In the genomic region with DNA sequence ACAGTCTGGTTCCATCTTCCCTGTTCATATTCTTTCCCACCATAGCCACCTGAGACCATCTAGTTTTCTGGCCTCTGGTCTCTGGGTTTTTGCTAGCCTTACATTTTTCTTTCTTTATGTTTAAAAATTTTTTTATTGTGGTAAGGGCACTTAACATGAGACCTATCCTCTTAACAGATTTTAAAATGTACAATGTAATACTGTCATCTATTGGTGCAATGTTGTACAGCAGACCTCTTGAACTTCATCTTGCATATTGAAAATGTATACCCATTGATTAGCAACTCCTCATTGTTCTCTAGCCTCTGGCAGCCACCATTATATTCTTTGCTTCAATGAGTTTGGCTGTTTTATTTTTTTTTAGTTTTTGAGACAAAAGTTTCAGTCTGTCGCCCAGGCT, we compare ENCODE assay signal across 16 cellular contexts. TPM values are rescaled to one million over a fixed set of nuclear protein-coding genes. Genes with fewer than 3 reads are reported as not detected.
DNase-seq lines count a peak whose midpoint lies in the region; ATAC-seq and TF ChIP-seq lines count a peak whose summit lies in the region.
"Had no signal": no experiment of that assay in that cellular context is flagged by ENCODE, and none has a peak within 500 bp of the region (broad histone marks: within the 10 kb centered on the region; RNA-seq: fewer than 3 reads in every experiment).

No MANE protein-coding gene starts in this region.

- H3K36me3 ChIP-seq in heart right ventricle (peaks cover 0 to 28% (median 0%) of the 10 kb centered on the region in 9 donors), colonic mucosa (no peaks in the 10 kb centered on the region), smooth muscle cell (ENCODE audit: low read depth) (no peaks in the 10 kb centered on the region), neuronal stem cell (replicated peaks in 1 of 2; ENCODE audit: control insufficient read depth in 2 of 2, insufficient read depth in 2 of 2, low read length in 2 of 2) (no peaks in the 10 kb centered on the region), Caco-2 (ENCODE audit: control insufficient read depth, insufficient read depth, low read length) (no peaks in the 10 kb centered on the region)
- H3K36me3 ChIP-seq: BE2C had no signal

- H2BK15ac ChIP-seq in neuronal stem cell (ENCODE audit: low read length) = no peak overlapping the region

- no peak overlapping the region for H3K27ac Mint-ChIP-seq in activated naive CD8-positive, alpha-beta T cell treated with anti-CD3 and anti-CD28 coated beads, Interleukin-2, amount 50 U/mL, for 24 hours
- no peak overlapping the region for H3K27ac Mint-ChIP-seq in Caco-2 (ENCODE audit: unreplicated experiment)
- H3K27ac Mint-ChIP-seq: brain had no signal

- H3K9me3 ChIP-seq in heart right ventricle (peaks cover 0 to 11% (median 0%) of the 10 kb centered on the region in 11 donors), colonic mucosa (no peaks in the 10 kb centered on the region), smooth muscle cell (replicated peaks; ENCODE audit: low read depth) (no peaks in the 10 kb centered on the region), neuronal stem cell (replicated peaks in 1 of 2; ENCODE audit: control insufficient read depth in 2 of 2, insufficient read depth in 1 of 2, low read depth in 1 of 2, low read length in 2 of 2) (no peaks in the 10 kb centered on the region), Caco-2 (peaks cover 6% of the 10 kb centered on the region; the same call in 1 of the 2 replicates)
- H3K9me3 ChIP-seq: BE2C had no signal

- no peaks in the 10 kb centered on the region for H3F3A ChIP-seq in smooth muscle cell (ENCODE audit: low read depth)

- peaks cover 0 to 15% (median 0%) of the 10 kb centered on the region in 9 donors for H3K4me1 ChIP-seq in heart right ventricle
- no peaks in the 10 kb centered on the region for H3K4me1 ChIP-seq in colonic mucosa
- H3K4me1 ChIP-seq in smooth muscle cell (ENCODE audit: low read depth) = no peaks in the 10 kb centered on the region
- no peaks in the 10 kb centered on the region for H3K4me1 ChIP-seq in neuronal stem cell (ENCODE audit: control insufficient read depth in 2 of 2, insufficient read depth in 1 of 2, low read depth in 1 of 2, low read length in 2 of 2)
- H3K4me1 ChIP-seq in Caco-2 = no peaks in the 10 kb centered on the region
- H3K4me1 ChIP-seq: BE2C had no signal

- H3K4me2 ChIP-seq in smooth muscle cell = no peak overlapping the region
- no peak overlapping the region for H3K4me2 ChIP-seq in neuronal stem cell (ENCODE audit: insufficient read depth, low read length, poor library complexity, severe bottlenecking)

- H3K27me3 Mint-ChIP-seq in activated naive CD8-positive, alpha-beta T cell treated with anti-CD3 and anti-CD28 coated beads, Interleukin-2, amount 50 U/mL, for 24 hours = peaks cover 2% of the 10 kb centered on the region
- peaks cover 12% of the 10 kb centered on the region for H3K27me3 Mint-ChIP-seq in Caco-2 (ENCODE audit: insufficient read depth, unreplicated experiment)

- H2BK12ac ChIP-seq in neuronal stem cell (ENCODE audit: low read length) = no peak overlapping the region

- WGBS in heart right ventricle, 2 donors = 71 to 93% methylated on average over 1 of the region's 1 CpG
- WGBS in smooth muscle cell (ENCODE audit: low lambda C conversion rate) = 78% methylated on average over 1 of the region's 1 CpG
- no CpG with 5 or more reads among the region's 1 CpG for WGBS in neuronal stem cell (ENCODE audit: extremely low coverage in 2 of 2, insufficient read length in 2 of 2, insufficient replicate concordance in 1 of 2), 2 donors

- H3K9ac ChIP-seq in colonic mucosa (ENCODE audit: low read depth in 2 of 2, low read length in 2 of 2) (no peak overlapping the region), smooth muscle cell (ENCODE audit: low read depth) (no peak overlapping the region), neuronal stem cell (ENCODE audit: low read depth, low read length, poor library complexity) (no peak overlapping the region)

- no peak overlapping the region for H2AK5ac ChIP-seq in neuronal stem cell (ENCODE audit: low read depth, low read length)

- H2AFZ ChIP-seq in smooth muscle cell (ENCODE audit: low read depth) (no peak overlapping the region), neuronal stem cell (ENCODE audit: low read length) (no peak overlapping the region)

- no peaks in the 10 kb centered on the region for H3K36me3 Mint-ChIP-seq in activated naive CD8-positive, alpha-beta T cell treated with anti-CD3 and anti-CD28 coated beads, Interleukin-2, amount 50 U/mL, for 24 hours (ENCODE audit: low read depth)
- H3K36me3 Mint-ChIP-seq in Caco-2 (ENCODE audit: insufficient read depth, unreplicated experiment) = no peaks in the 10 kb centered on the region
- H3K36me3 Mint-ChIP-seq: brain had no signal

- H3K27me3 ChIP-seq in heart right ventricle = peaks cover 0 to 11% (median 0%) of the 10 kb centered on the region in 7 donors
- no peaks in the 10 kb centered on the region for H3K27me3 ChIP-seq in colonic mucosa
- peaks cover 4% of the 10 kb centered on the region for H3K27me3 ChIP-seq in smooth muscle cell (ENCODE audit: low read depth)
- H3K27me3 ChIP-seq in neuronal stem cell (ENCODE audit: control insufficient read depth in 3 of 3, insufficient read depth in 3 of 3, low read depth in 1 of 3, low read length in 3 of 3) = no peaks in the 10 kb centered on the region
- no peaks in the 10 kb centered on the region for H3K27me3 ChIP-seq in Caco-2 (replicated peaks; ENCODE audit: control insufficient read depth, insufficient read depth, low read length)

- DNase-seq in heart right ventricle = no peak
- no peak for DNase-seq in left ventricle myocardium superior
- DNase-seq in NAMALWA (ENCODE audit: low spot score) = peak; percentile 22
- no peak for DNase-seq in colonic mucosa
- no peak for DNase-seq in smooth muscle cell (lab: John Stamatoyannopoulos, UW; ENCODE audit: unreplicated experiment)
- DNase-seq in activated naive CD8-positive, alpha-beta T cell treated with anti-CD3 and anti-CD28 coated beads, Interleukin-2, amount 50 U/mL, for 24 hours = no peak
- no peak for DNase-seq in neuronal stem cell (ENCODE audit: low spot score)
- DNase-seq in Caco-2 = no peak
- DNase-seq: activated T-cell treated with anti-CD3 and anti-CD28 coated beads, Interleukin-2, amount 50 U/mL, for 48 hours; BE2C; left cardiac atrium; NCI-H2029; RPMI8226; stimulated activated CD4-positive, alpha-beta T cell treated with anti-CD3 and anti-CD28 coated beads, Interleukin-2, amount 100 ng/mL, for 48 hours had no signal

- TF ChIP-seq CTCF in heart right ventricle (IDR thresholded peaks at IDR 0.05) (peak in 5 of 9 donors; percentile 7 to 42 (median 17)), colonic mucosa (IDR thresholded peaks at IDR 0.05) (peak; percentile 16), smooth muscle cell (IDR thresholded peaks at IDR 0.05; ENCODE audit: borderline replicate concordance, insufficient read depth, poor library complexity, severe bottlenecking) (peak; percentile 8), Caco-2 (IDR thresholded peaks at IDR 0.05; ENCODE audit: insufficient read depth in 1 of 2, low read depth in 1 of 2, low read length in 1 of 2, severe bottlenecking in 1 of 2, unreplicated experiment in 1 of 2) (peak in 1 of 2 experiments; percentile 45)

- no peak overlapping the region for H3K4me3 ChIP-seq in heart right ventricle
- no peak overlapping the region for H3K4me3 ChIP-seq in colonic mucosa
- no peak overlapping the region for H3K4me3 ChIP-seq in smooth muscle cell
- no peak overlapping the region for H3K4me3 ChIP-seq in neuronal stem cell (ENCODE audit: low read length in 2 of 2)
- H3K4me3 ChIP-seq in Caco-2 (ENCODE audit: low read depth, low read length) = no peak overlapping the region

- no peak overlapping the region for H2BK120ac ChIP-seq in neuronal stem cell (ENCODE audit: low read depth, low read length)

- H4K8ac ChIP-seq in neuronal stem cell (ENCODE audit: low read depth, low read length) = no peak overlapping the region

- H4K91ac ChIP-seq in neuronal stem cell (ENCODE audit: low read depth, low read length, poor library complexity) = no peak overlapping the region

- no peak overlapping the region for H3K4ac ChIP-seq in neuronal stem cell (ENCODE audit: low read length)

- no peak overlapping the region for H2BK5ac ChIP-seq in neuronal stem cell (ENCODE audit: low read length)

- H3K18ac ChIP-seq in neuronal stem cell (ENCODE audit: low read length) = no peak overlapping the region

- ATAC-seq in heart right ventricle = no peak
- no peak for ATAC-seq in left ventricle myocardium superior
- ATAC-seq in activated naive CD8-positive, alpha-beta T cell treated with anti-CD3 and anti-CD28 coated beads, Interleukin-2, amount 50 U/mL, for 24 hours = no peak
- ATAC-seq: left cardiac atrium had no signal

- CTCF ChIA-PET in Caco-2 (lab: Charles Lee) = interaction anchor here (0.5 kb wide), 1 partner anchor 37 kb away, joined by 5 read pairs; no protein-coding TSS in a partner anchor

- no TSS peak for BruUV-seq in Caco-2 (replicated peaks; lab: Mats Ljungman, UMichigan)

- H3K27ac ChIP-seq in heart right ventricle = no peak overlapping the region
- H3K27ac ChIP-seq in colonic mucosa = no peak overlapping the region
- H3K27ac ChIP-seq in smooth muscle cell (ENCODE audit: low read depth) = no peak overlapping the region
- H3K27ac ChIP-seq in neuronal stem cell (replicated peaks; ENCODE audit: low read length) = no peak overlapping the region

- H3K9me3 Mint-ChIP-seq in activated naive CD8-positive, alpha-beta T cell treated with anti-CD3 and anti-CD28 coated beads, Interleukin-2, amount 50 U/mL, for 24 hours = no peaks in the 10 kb centered on the region
- no peaks in the 10 kb centered on the region for H3K9me3 Mint-ChIP-seq in Caco-2 (ENCODE audit: unreplicated experiment)

- no peaks in the 10 kb centered on the region for H3K79me1 ChIP-seq in neuronal stem cell (ENCODE audit: low read depth, low read length)

- POLR2A ChIA-PET in Caco-2 (lab: Charles Lee) = no interaction called here

- H3K4me1 Mint-ChIP-seq in activated naive CD8-positive, alpha-beta T cell treated with anti-CD3 and anti-CD28 coated beads, Interleukin-2, amount 50 U/mL, for 24 hours = peaks cover 10% of the 10 kb centered on the region
- H3K4me1 Mint-ChIP-seq in Caco-2 (ENCODE audit: low read depth, unreplicated experiment) = no peaks in the 10 kb centered on the region
- H3K4me1 Mint-ChIP-seq: brain had no signal

- no peak overlapping the region for H3K23ac ChIP-seq in neuronal stem cell (ENCODE audit: low read depth, low read length, poor library complexity)

- no peak overlapping the region for H3K14ac ChIP-seq in neuronal stem cell (ENCODE audit: low read length)

- no peaks in the 10 kb centered on the region for H4K20me1 ChIP-seq in smooth muscle cell (ENCODE audit: low read depth)

- no peak overlapping the region for H3K4me3 Mint-ChIP-seq in activated naive CD8-positive, alpha-beta T cell treated with anti-CD3 and anti-CD28 coated beads, Interleukin-2, amount 50 U/mL, for 24 hours
- no peak overlapping the region for H3K4me3 Mint-ChIP-seq in Caco-2 (ENCODE audit: unreplicated experiment)
- H3K4me3 Mint-ChIP-seq: brain had no signal

- intact Hi-C loops in heart right ventricle (cut with DNase I) = no loop called here
- intact Hi-C loops in left ventricle myocardium superior (cut with micrococcal nuclease) = no loop called here
- intact Hi-C loops in colonic mucosa (cut with DNase I) = no loop called here
- intact Hi-C loops in Caco-2 (cut with micrococcal nuclease; ENCODE audit: unreplicated experiment) = loop anchor here (10.0 kb wide), 2 partner anchors 94 to 146 kb away; a partner anchor contains a TSS

- no peaks in the 10 kb centered on the region for H3K79me2 ChIP-seq in smooth muscle cell (ENCODE audit: low read depth)

RNA-seq across cellular contexts. Expression of a gene that starts 39.2 kb away (rescaled TPM):
- total RNA-seq in heart right ventricle (10 to 100 TPM in 2 of 10 donors, 1 to 10 TPM in 8; 1.2 to 24.1 (median 3.2) TPM), left ventricle myocardium superior (7.1 TPM), colonic mucosa (1 to 10 TPM; 2.7 to 3.7 TPM), smooth muscle cell (0.40 TPM in 1 of 2 replicates, not detected in the other), Caco-2 (2022) (0.19 TPM in 1 of 2 replicates, not detected in the other)
- polyA plus RNA-seq in heart right ventricle (1 to 10 TPM; 1.8 to 3.4 TPM), smooth muscle cell (not detected in 2 replicates)
- polyA plus RNA-seq in neuronal stem cell (2013, experiment 1 of 2) = 0.01 TPM
- polyA plus RNA-seq in neuronal stem cell (2013, experiment 2 of 2) = 0.01 TPM
- total RNA-seq: fibroblast of lung had no signal

RNA-seq across cellular contexts. Expression of a gene that starts 56.0 kb away (rescaled TPM):
- total RNA-seq in heart right ventricle = 10 to 100 TPM in 1 of 10 donors, 1 to 10 TPM in 7, under 1 TPM in 2; 0.79 to 18.5 (median 2.2) TPM
- polyA plus RNA-seq in heart right ventricle = 1 to 10 TPM; 1.3 to 1.6 TPM
- total RNA-seq in left ventricle myocardium superior = 3.2 TPM
- 1 to 10 TPM; 1.4 to 5.9 TPM for total RNA-seq in colonic mucosa
- 0.31 TPM in 1 of 2 replicates, not detected in the other for total RNA-seq in smooth muscle cell
- polyA plus RNA-seq in smooth muscle cell = not detected in 2 replicates
- not detected for polyA plus RNA-seq in neuronal stem cell (2013, experiment 1 of 2)
- not detected for polyA plus RNA-seq in neuronal stem cell (2013, experiment 2 of 2)
- not detected in 2 replicates for total RNA-seq in Caco-2 (2022)
- polyA plus RNA-seq: fibroblast of lung had no signal
